Comparison of ENCODE assay signal across 32 cellular contexts in genomic region chr3:191020730-191021405, GRCh38.
A peak's percentile ranks its signal among the peaks of the same experiment; 100 is the strongest.
DNase-seq lines count a peak whose midpoint lies in the region; ATAC-seq and TF ChIP-seq lines count a peak whose summit lies in the region.
"Had no signal": no experiment of that assay in that cellular context is flagged by ENCODE, and none has a peak within 500 bp of the region (broad histone marks: within the 10 kb centered on the region; RNA-seq: fewer than 3 reads in every experiment).

No MANE protein-coding gene starts in this region.

- H3K36me3 ChIP-seq in IMR-90 (ENCODE audit: control insufficient read depth, insufficient read depth, low read length): no peaks in the 10 kb centered on the region
- H3K36me3 ChIP-seq in CD8-positive, alpha-beta memory T cell (ENCODE audit: insufficient read depth, low read length): no peaks in the 10 kb centered on the region
- H3K36me3 ChIP-seq: BE2C, HAP-1, left ventricle myocardium inferior, upper lobe of right lung had no signal

- dilution Hi-C loops in IMR-90 (cut with HindIII; ENCODE audit: low sequenced_read_pairs, unreplicated experiment): no loop called here

- TF ChIP-seq POLR2A in IMR-90 (IDR thresholded peaks at IDR 0.05; ENCODE audit: low read depth, low read length): no peak

- peak; percentile 65 for ATAC-seq in IMR-90 (ENCODE audit: low read depth)
- ATAC-seq in activated CD8-positive, alpha-beta T cell treated with anti-CD3 and anti-CD28 coated beads for 36 hours: no peak
- ATAC-seq: CD8-positive, alpha-beta T cell; GM12878; naive thymus-derived CD4-positive, alpha-beta T cell; Right ventricle myocardium inferior; sciatic nerve; SK-N-SH treated with all-trans-retinoic acid at 6 μM for 48 hours; stimulated activated memory B cell treated with anti-CD40 and anti-IgM and Interleukin-4, amounts not matched to agents 10 μg/mL and 1 μg/mL and 100 μg/mL, for 72 hours; T-helper 17 cell; upper lobe of right lung had no signal

- no peak overlapping the region for H2AK5ac ChIP-seq in IMR-90 (ENCODE audit: low read depth, low read length)

- H3K9me3 ChIP-seq in IMR-90 (ENCODE audit: control insufficient read depth, insufficient read depth, low read length): no peaks in the 10 kb centered on the region
- H3K9me3 ChIP-seq in CD8-positive, alpha-beta memory T cell (ENCODE audit: low read length): no peaks in the 10 kb centered on the region
- H3K9me3 ChIP-seq: BE2C, HAP-1, left ventricle myocardium inferior, upper lobe of right lung had no signal

- H3K27ac Mint-ChIP-seq in activated CD8-positive, alpha-beta T cell treated with anti-CD3 and anti-CD28 coated beads for 36 hours: no peak overlapping the region
- H3K27ac Mint-ChIP-seq in CD8-positive, alpha-beta memory T cell: no peak overlapping the region
- H3K27ac Mint-ChIP-seq: activated T-helper 1 cell treated with anti-CD3 and anti-CD28 coated beads, Interleukin-12 subunit alpha, Interleukin-12 subunit beta, Interleukin-2, Interleukin-4 antibody, amounts not matched to agents 30 ng/mL and 10 ng/mL and 1 ng/mL, durations not matched to agents 14 hours and 24 hours and 36 hours; CD8-positive, alpha-beta T cell; naive thymus-derived CD4-positive, alpha-beta T cell; stimulated activated memory B cell treated with anti-CD40 and anti-IgM and Interleukin-4, amounts not matched to agents 10 μg/mL and 1 μg/mL and 100 μg/mL, for 72 hours; T-helper 17 cell had no signal

- no peaks in the 10 kb centered on the region for H3K36me3 Mint-ChIP-seq in activated CD8-positive, alpha-beta T cell treated with anti-CD3 and anti-CD28 coated beads for 36 hours (ENCODE audit: low read depth)
- no peaks in the 10 kb centered on the region for H3K36me3 Mint-ChIP-seq in CD8-positive, alpha-beta memory T cell
- H3K36me3 Mint-ChIP-seq: CD8-positive, alpha-beta T cell; naive thymus-derived CD4-positive, alpha-beta T cell; stimulated activated memory B cell treated with anti-CD40 and anti-IgM and Interleukin-4, amounts not matched to agents 10 μg/mL and 1 μg/mL and 100 μg/mL, for 72 hours had no signal

- H3K4me1 Mint-ChIP-seq in activated CD8-positive, alpha-beta T cell treated with anti-CD3 and anti-CD28 coated beads for 36 hours (ENCODE audit: low read depth): no peaks in the 10 kb centered on the region
- no peaks in the 10 kb centered on the region for H3K4me1 Mint-ChIP-seq in CD8-positive, alpha-beta memory T cell
- H3K4me1 Mint-ChIP-seq: naive thymus-derived CD4-positive, alpha-beta T cell; stimulated activated memory B cell treated with anti-CD40 and anti-IgM and Interleukin-4, amounts not matched to agents 10 μg/mL and 1 μg/mL and 100 μg/mL, for 72 hours; T-helper 17 cell had no signal

- POLR2A ChIA-PET in AG04449 (lab: Yijun Ruan, JAX): no interaction called here
- POLR2A ChIA-PET in IMR-90 (lab: Charles Lee; ENCODE audit: unreplicated experiment): interaction anchor here (0.7 kb wide), 1 partner anchor 972 kb away, joined by 4 read pairs; no protein-coding TSS in a partner anchor
- POLR2A ChIA-PET in activated CD8-positive, alpha-beta T cell treated with anti-CD3 and anti-CD28 coated beads for 36 hours (lab: Charles Lee): no interaction called here
- POLR2A ChIA-PET in CD8-positive, alpha-beta memory T cell (lab: Charles Lee): no interaction called here

- H3K27me3 ChIP-seq in IMR-90 (ENCODE audit: control insufficient read depth, insufficient read depth, low read length): no peaks in the 10 kb centered on the region
- H3K27me3 ChIP-seq in CD8-positive, alpha-beta memory T cell (ENCODE audit: insufficient read depth, low read length, poor library complexity, severe bottlenecking): no peaks in the 10 kb centered on the region
- H3K27me3 ChIP-seq: BE2C, upper lobe of right lung had no signal

- TF ChIP-seq CTCF in AG04449 (IDR thresholded peaks at IDR 0.05; ENCODE audit: insufficient read depth, low read length, missing control alignments) (no peak), IMR-90 (conservative IDR thresholded peaks at IDR 0.05; ENCODE audit: low read depth, low read length) (no peak), choroid plexus epithelial cell (conservative IDR thresholded peaks at IDR 0.05; ENCODE audit: low read depth, low read length) (no peak)
- no peak for TF ChIP-seq CTCF in activated CD8-positive, alpha-beta T cell treated with anti-CD3 and anti-CD28 coated beads for 36 hours (IDR thresholded peaks at IDR 0.05)

- H3K79me1 ChIP-seq in IMR-90 (ENCODE audit: low read depth in 1 of 2, low read length in 2 of 2): no peaks in the 10 kb centered on the region

- in situ Hi-C loops in IMR-90 (cut with MboI; ENCODE audit: low sequenced_read_pairs): no loop called here

- no CpG with 5 or more reads among the region's 2 CpGs for WGBS in IMR-90 (ENCODE audit: extremely low coverage in 2 of 2, insufficient read length in 1 of 2), 2 experiments

- no peaks in the 10 kb centered on the region for H3K9me1 ChIP-seq in IMR-90 (ENCODE audit: insufficient read depth, low read length)

- no peaks in the 10 kb centered on the region for H3K4me1 ChIP-seq in IMR-90 (ENCODE audit: control insufficient read depth, insufficient read depth, low read length)
- no peaks in the 10 kb centered on the region for H3K4me1 ChIP-seq in CD8-positive, alpha-beta memory T cell (ENCODE audit: insufficient read depth, low read length)
- H3K4me1 ChIP-seq: BE2C, HAP-1, upper lobe of right lung had no signal

- no peak overlapping the region for H3K14ac ChIP-seq in IMR-90 (replicated peaks; ENCODE audit: low read depth, low read length)

- no peak overlapping the region for H2AK9ac ChIP-seq in IMR-90 (replicated peaks; ENCODE audit: low read depth, low read length, poor library complexity)

- no peak overlapping the region for H2AFZ ChIP-seq in IMR-90 (replicated peaks; ENCODE audit: low read length, poor library complexity)

- no peaks in the 10 kb centered on the region for H3K27me3 Mint-ChIP-seq in activated CD8-positive, alpha-beta T cell treated with anti-CD3 and anti-CD28 coated beads for 36 hours
- H3K27me3 Mint-ChIP-seq in CD8-positive, alpha-beta memory T cell: no peaks in the 10 kb centered on the region
- H3K27me3 Mint-ChIP-seq: stimulated activated memory B cell treated with anti-CD40 and anti-IgM and Interleukin-4, amounts not matched to agents 10 μg/mL and 1 μg/mL and 100 μg/mL, for 72 hours; T-helper 17 cell had no signal

- H3K4me3 ChIP-seq in AG04449 (ENCODE audit: low read depth, low read length) (no peak overlapping the region), IMR-90 (ENCODE audit: insufficient read depth, low read depth, low read length) (no peak overlapping the region), choroid plexus epithelial cell (ENCODE audit: low read depth, low read length) (no peak overlapping the region)
- no peak overlapping the region for H3K4me3 ChIP-seq in CD8-positive, alpha-beta memory T cell (ENCODE audit: low read length)
- H3K4me3 ChIP-seq: GM12878, HAP-1, left ventricle myocardium inferior, upper lobe of right lung had no signal

- no peaks in the 10 kb centered on the region for H4K20me1 ChIP-seq in IMR-90 (ENCODE audit: insufficient read depth, low read length)

- H3K27ac ChIP-seq in IMR-90 (ENCODE audit: insufficient read depth, low read length): no peak overlapping the region
- H3K27ac ChIP-seq in CD8-positive, alpha-beta memory T cell (ENCODE audit: low read depth, low read length): no peak overlapping the region
- H3K27ac ChIP-seq: left ventricle myocardium inferior, upper lobe of right lung had no signal

- no peak overlapping the region for H2BK20ac ChIP-seq in IMR-90 (ENCODE audit: low read depth, low read length)

- no peak overlapping the region for H3K23ac ChIP-seq in IMR-90 (ENCODE audit: low read depth, low read length)

- no peak overlapping the region for H3K4ac ChIP-seq in IMR-90 (ENCODE audit: low read depth, low read length)

- no peak overlapping the region for H4K8ac ChIP-seq in IMR-90 (ENCODE audit: low read depth in 2 of 2, low read length in 2 of 2)

- H3K9ac ChIP-seq in IMR-90 (ENCODE audit: low read depth, low read length): no peak overlapping the region

- no peak overlapping the region for H2BK120ac ChIP-seq in IMR-90 (ENCODE audit: low read depth, low read length)

- H3K9me3 Mint-ChIP-seq in activated CD8-positive, alpha-beta T cell treated with anti-CD3 and anti-CD28 coated beads for 36 hours: no peaks in the 10 kb centered on the region
- H3K9me3 Mint-ChIP-seq in CD8-positive, alpha-beta memory T cell: peaks cover 0 to 2% (median 0%) of the 10 kb centered on the region in 5 donors
- H3K9me3 Mint-ChIP-seq: activated T-helper 1 cell treated with anti-CD3 and anti-CD28 coated beads, Interleukin-12 subunit alpha, Interleukin-12 subunit beta, Interleukin-2, Interleukin-4 antibody, amounts not matched to agents 30 ng/mL and 10 ng/mL and 1 ng/mL, durations not matched to agents 14 hours and 24 hours and 36 hours; CD8-positive, alpha-beta T cell; stimulated activated memory B cell treated with anti-CD40 and anti-IgM and Interleukin-4, amounts not matched to agents 10 μg/mL and 1 μg/mL and 100 μg/mL, for 72 hours had no signal

- no peak for TF ChIP-seq RAD21 in IMR-90 (IDR thresholded peaks at IDR 0.05; ENCODE audit: low read length)

- H4K5ac ChIP-seq in IMR-90 (ENCODE audit: low read depth, low read length): no peak overlapping the region

- no peak overlapping the region for H4K91ac ChIP-seq in IMR-90 (ENCODE audit: insufficient read depth, low read depth, low read length)

- no TSS peak for BruUV-seq in IMR-90 (replicated peaks; lab: Mats Ljungman, UMichigan)

- CTCF ChIA-PET in AG04449 (lab: Yijun Ruan, JAX) (interaction anchor here (0.7 to 1.3 kb wide), 2 partner anchors 19 to 137 kb away, joined by 3 read pairs; no protein-coding TSS in a partner anchor), IMR-90 (lab: Yijun Ruan, JAX) (interaction anchor here (0.5 to 0.7 kb wide), 5 partner anchors 24 to 217 kb away, joined by 3 to 5 read pairs (median 4); no protein-coding TSS in a partner anchor)
- CTCF ChIA-PET in activated CD8-positive, alpha-beta T cell treated with anti-CD3 and anti-CD28 coated beads for 36 hours (lab: Charles Lee): interaction anchor here (0.6 kb wide), 1 partner anchor 138 kb away, joined by 3 read pairs; no protein-coding TSS in a partner anchor
- CTCF ChIA-PET in CD8-positive, alpha-beta memory T cell (lab: Charles Lee): no interaction called here

- no peak overlapping the region for H3K18ac ChIP-seq in IMR-90 (ENCODE audit: low read depth, low read length)

- no peak overlapping the region for H3K56ac ChIP-seq in IMR-90 (ENCODE audit: extremely low read depth, insufficient read depth, low read length)

- no peak overlapping the region for H3K4me2 ChIP-seq in IMR-90 (ENCODE audit: low read depth, low read length)

- no peak overlapping the region for H3K4me3 Mint-ChIP-seq in activated CD8-positive, alpha-beta T cell treated with anti-CD3 and anti-CD28 coated beads for 36 hours
- H3K4me3 Mint-ChIP-seq in CD8-positive, alpha-beta memory T cell: no peak overlapping the region
- H3K4me3 Mint-ChIP-seq: activated T-helper 1 cell treated with anti-CD3 and anti-CD28 coated beads, Interleukin-12 subunit alpha, Interleukin-12 subunit beta, Interleukin-2, Interleukin-4 antibody, amounts not matched to agents 30 ng/mL and 10 ng/mL and 1 ng/mL, durations not matched to agents 14 hours and 24 hours and 36 hours; CD8-positive, alpha-beta T cell; naive thymus-derived CD4-positive, alpha-beta T cell; stimulated activated memory B cell treated with anti-CD40 and anti-IgM and Interleukin-4, amounts not matched to agents 10 μg/mL and 1 μg/mL and 100 μg/mL, for 72 hours; T-helper 17 cell had no signal

- H2BK15ac ChIP-seq in IMR-90 (ENCODE audit: low read depth, low read length): no peak overlapping the region

- DNase-seq in AG04449 (ENCODE audit: low read depth, low spot score) (peak; percentile 10), IMR-90 (peak; percentile 2), choroid plexus epithelial cell (ENCODE audit: low read depth) (peak; percentile 9), midbrain (lab: John Stamatoyannopoulos, UW) (peak; percentile 26), cerebellum (ENCODE audit: low spot score) (no peak), NCI-H2227 (lab: John Stamatoyannopoulos, UW; ENCODE audit: unreplicated experiment) (no peak)
- DNase-seq in activated CD8-positive, alpha-beta T cell treated with anti-CD3 and anti-CD28 coated beads for 36 hours: no peak
- no peak for DNase-seq in CD8-positive, alpha-beta memory T cell
- DNase-seq: activated CD4-positive, alpha-beta T cell treated with anti-CD3 and anti-CD28 coated beads, Interleukin-2, amount 50 U/mL, for 48 hours; activated CD4-positive, CD25-positive, alpha-beta regulatory T cell; activated naive CD4-positive, alpha-beta T cell treated with Interleukin-2 at 50 U/mL for 16 hours; BE2C; CD8-positive, alpha-beta T cell; glutamatergic neuron; islet precursor cell; Kasumi-1; left ventricle myocardium inferior; naive thymus-derived CD4-positive, alpha-beta T cell; NCI-H146; NCI-H2107; NCI-H446; NCI-H748 treated with DMSO at 0.1 percent for 48 hours; stimulated activated CD4-positive, alpha-beta T cell treated with anti-CD3 and anti-CD28 coated beads, Interleukin-15, amount 100 ng/mL, for 24 hours; T-helper 17 cell; upper lobe of right lung had no signal

- no peak overlapping the region for H2BK5ac ChIP-seq in IMR-90 (ENCODE audit: low read depth, low read length, poor library complexity, severe bottlenecking)

- intact Hi-C loops in IMR-90 (cut with micrococcal nuclease): no loop called here
- intact Hi-C loops in activated CD8-positive, alpha-beta T cell treated with anti-CD3 and anti-CD28 coated beads for 36 hours (cut with micrococcal nuclease): no loop called here

Comparison
In these comparisons a context has a peak if more than half of its experiments do, and no peak if none do; other contexts are left out.
1. DNase-seq: peak in AG04449 (single experiment), IMR-90 (single experiment), choroid plexus epithelial cell (single experiment) and midbrain (single experiment); none in cerebellum (single experiment), NCI-H2227 (single experiment), activated CD8-positive, alpha-beta T cell treated with anti-CD3 and anti-CD28 coated beads for 36 hours (single experiment) and CD8-positive, alpha-beta memory T cell (0 of 5).